In genomic region chr16:82819286-82819685, GRCh38 we compare ENCODE assay signal across 20 cellular contexts.
"Had no signal": no experiment of that assay in that cellular context is flagged by ENCODE, and none has a peak within 500 bp of the region (broad histone marks: within the 10 kb centered on the region; RNA-seq: fewer than 3 reads in every experiment).

No MANE protein-coding gene starts in this region.

- H2AFZ ChIP-seq: hepatocyte had no signal

- H3K4me1 ChIP-seq: colonic mucosa, esophagus muscularis mucosa, foreskin keratinocyte, gastroesophageal sphincter, left lung, lower lobe of right lung had no signal

- H3K27me3 ChIP-seq: colonic mucosa, esophagus muscularis mucosa, foreskin keratinocyte, gastroesophageal sphincter, heart left ventricle, hepatocyte, left lung had no signal

- H3K27ac ChIP-seq: colonic mucosa, esophagus muscularis mucosa, foreskin keratinocyte, gastroesophageal sphincter, heart left ventricle, hepatocyte, left lung, lower lobe of right lung had no signal

- H3K4me3 Mint-ChIP-seq: dendritic cell treated with granulocyte-macrophage colony-stimulating factor and Interleukin-4, amounts not matched to agents 40 ng/mL and 50 ng/mL, for 4 days; mesothelial cell of epicardium; naive B cell; naive thymus-derived CD8-positive, alpha-beta T cell had no signal

- H3K4me1 Mint-ChIP-seq: mesothelial cell of epicardium; naive B cell; naive thymus-derived CD8-positive, alpha-beta T cell had no signal

- H3K36me3 Mint-ChIP-seq: mesothelial cell of epicardium; naive B cell; naive thymus-derived CD8-positive, alpha-beta T cell had no signal

- H3K9me3 ChIP-seq: colonic mucosa, gastroesophageal sphincter had no signal

- H3K27ac Mint-ChIP-seq: dendritic cell treated with granulocyte-macrophage colony-stimulating factor and Interleukin-4, amounts not matched to agents 40 ng/mL and 50 ng/mL, for 4 days; mesothelial cell of epicardium; naive B cell; naive thymus-derived CD8-positive, alpha-beta T cell had no signal

- ATAC-seq: foreskin keratinocyte; gastroesophageal sphincter; heart left ventricle; left cardiac atrium; left lung; left ventricle myocardium superior; lower lobe of right lung; mucosa of descending colon; naive thymus-derived CD8-positive, alpha-beta T cell had no signal

- H3K79me2 ChIP-seq: hepatocyte had no signal

- H3K9me3 Mint-ChIP-seq: dendritic cell treated with granulocyte-macrophage colony-stimulating factor and Interleukin-4, amounts not matched to agents 40 ng/mL and 50 ng/mL, for 4 days had no signal

- DNase-seq: colonic mucosa; cortex of kidney; effector CD4-positive, alpha-beta T cell; effector memory CD4-positive, alpha-beta T cell; foreskin keratinocyte; heart left ventricle; hypothalamus; left cardiac atrium; left lung; left ventricle myocardium superior; lower lobe of right lung; mesenchymal stem cell; mucosa of descending colon; naive B cell; naive thymus-derived CD8-positive, alpha-beta T cell had no signal

- H3K4me2 ChIP-seq: hepatocyte had no signal

- H3K27me3 Mint-ChIP-seq: dendritic cell treated with granulocyte-macrophage colony-stimulating factor and Interleukin-4, amounts not matched to agents 40 ng/mL and 50 ng/mL, for 4 days had no signal
